Comparison of ENCODE assay signal across 23 cellular contexts in the genomic region with DNA sequence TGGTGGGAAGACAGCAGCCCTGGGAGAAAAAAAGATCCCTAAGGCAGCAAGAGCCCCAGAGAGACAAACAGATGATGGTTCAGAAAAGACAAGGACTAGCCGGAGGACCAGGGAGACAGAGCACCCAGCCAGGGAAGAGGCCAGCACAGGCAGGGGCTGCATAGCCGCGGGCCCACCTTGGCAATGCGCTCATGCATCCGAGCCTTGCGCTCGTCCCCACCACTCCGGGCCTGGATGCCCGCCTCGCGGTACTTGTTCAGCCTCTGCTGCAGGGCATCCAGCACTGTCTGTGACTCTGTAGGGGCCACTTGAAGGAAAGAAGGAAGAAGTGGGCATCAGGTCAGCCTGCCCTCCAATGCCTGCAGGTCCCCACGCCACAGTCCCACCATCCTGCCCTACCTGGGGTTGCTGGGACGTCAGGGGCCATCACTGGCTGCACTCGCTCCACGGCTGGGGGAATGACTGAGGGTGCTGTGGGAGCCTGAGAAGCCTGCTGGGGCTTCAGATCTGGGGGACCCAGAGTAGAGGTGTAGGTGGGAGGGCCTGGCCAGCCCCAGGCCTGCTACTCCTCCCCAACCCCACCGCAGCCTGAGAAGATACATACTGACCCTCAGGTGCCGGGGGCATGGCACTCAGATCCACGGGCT. TPM values are rescaled to one million over a fixed set of nuclear protein-coding genes. Genes with fewer than 3 reads are reported as not detected.
DNase-seq lines count a peak whose midpoint lies in the region; ATAC-seq and TF ChIP-seq lines count a peak whose summit lies in the region.
"Had no signal": no experiment of that assay in that cellular context is flagged by ENCODE, and none has a peak within 500 bp of the region (broad histone marks: within the 10 kb centered on the region; RNA-seq: fewer than 3 reads in every experiment).

No MANE protein-coding gene starts in this region.

- no peak for DNase-seq in activated naive CD8-positive, alpha-beta T cell treated with anti-CD3 and anti-CD28 coated beads for 36 hours
- peak; percentile 26 for DNase-seq in H7
- no peak for DNase-seq in endothelial cell (ENCODE audit: low spot score)
- DNase-seq in stimulated activated effector memory CD8-positive, alpha-beta T cell treated with anti-CD3 and anti-CD28 coated beads, Interleukin-12 subunit alpha, Interleukin-12 subunit beta, amount 100 ng/mL, for 72 hours (ENCODE audit: low spot score in 2 of 2), result no peak
- DNase-seq in NCI-H526 treated with DMSO at 0.1 percent for 48 hours (lab: John Stamatoyannopoulos, UW), result no peak
- no peak for DNase-seq in germinal center (ENCODE audit: low spot score)
- DNase-seq: CD4-positive, CD25-positive, alpha-beta regulatory T cell; DMS 273 treated with DMSO at 0.1 percent for 48 hours; DMS79; EL; GDM1; KG1; MM.1S; NCI-H2029; NCI-H446 treated with DMSO at 0.1 percent for 48 hours; NCI-H526; PC-9; Right ventricle myocardium superior had no signal

- H3K4me3 Mint-ChIP-seq in activated naive CD8-positive, alpha-beta T cell, result no peak overlapping the region
- no peak overlapping the region for H3K4me3 Mint-ChIP-seq in activated naive CD8-positive, alpha-beta T cell treated with anti-CD3 and anti-CD28 coated beads for 36 hours
- H3K4me3 Mint-ChIP-seq in endothelial cell (ENCODE audit: unreplicated experiment), result peak overlapping the region; percentile 51
- no peak overlapping the region for H3K4me3 Mint-ChIP-seq in stimulated activated effector memory CD8-positive, alpha-beta T cell treated with anti-CD3 and anti-CD28 coated beads, Interleukin-12 subunit alpha, Interleukin-12 subunit beta, amount 100 ng/mL, for 72 hours
- H3K4me3 Mint-ChIP-seq: CD4-positive, CD25-positive, alpha-beta regulatory T cell had no signal

- H3K4me1 Mint-ChIP-seq in activated naive CD8-positive, alpha-beta T cell (ENCODE audit: low read depth), result peaks cover 12% of the 10 kb centered on the region
- H3K4me1 Mint-ChIP-seq in activated naive CD8-positive, alpha-beta T cell treated with anti-CD3 and anti-CD28 coated beads for 36 hours, result peaks cover 5% of the 10 kb centered on the region
- H3K4me1 Mint-ChIP-seq in endothelial cell (ENCODE audit: unreplicated experiment), result peaks cover 27% of the 10 kb centered on the region
- peaks cover 25% of the 10 kb centered on the region for H3K4me1 Mint-ChIP-seq in stimulated activated effector memory CD8-positive, alpha-beta T cell treated with anti-CD3 and anti-CD28 coated beads, Interleukin-12 subunit alpha, Interleukin-12 subunit beta, amount 100 ng/mL, for 72 hours

- H3K4me3 ChIP-seq in H7 (ENCODE audit: insufficient read depth, low read depth, low read length), result no peak overlapping the region
- H3K4me3 ChIP-seq: BLaER1, GM12878, PC-9, SJSA1 had no signal

- ATAC-seq in stimulated activated effector memory CD8-positive, alpha-beta T cell treated with anti-CD3 and anti-CD28 coated beads, Interleukin-12 subunit alpha, Interleukin-12 subunit beta, amount 100 ng/mL, for 72 hours, result no peak
- no peak for ATAC-seq in GM19328 (IDR thresholded peaks at IDR 0.05; ENCODE audit: unreplicated experiment)
- ATAC-seq: GM12878 had no signal

- H3K9me3 Mint-ChIP-seq in activated naive CD8-positive, alpha-beta T cell (ENCODE audit: low read depth), result no peaks in the 10 kb centered on the region
- no peaks in the 10 kb centered on the region for H3K9me3 Mint-ChIP-seq in activated naive CD8-positive, alpha-beta T cell treated with anti-CD3 and anti-CD28 coated beads for 36 hours
- H3K9me3 Mint-ChIP-seq in endothelial cell (ENCODE audit: unreplicated experiment), result no peaks in the 10 kb centered on the region
- no peaks in the 10 kb centered on the region for H3K9me3 Mint-ChIP-seq in stimulated activated effector memory CD8-positive, alpha-beta T cell treated with anti-CD3 and anti-CD28 coated beads, Interleukin-12 subunit alpha, Interleukin-12 subunit beta, amount 100 ng/mL, for 72 hours
- H3K9me3 Mint-ChIP-seq: CD4-positive, CD25-positive, alpha-beta regulatory T cell had no signal

- no peaks in the 10 kb centered on the region for H3K27me3 ChIP-seq in H7 (ENCODE audit: control insufficient read depth, insufficient read depth, low read length)
- H3K27me3 ChIP-seq: BLaER1, SJSA1 had no signal

- peaks cover 67% of the 10 kb centered on the region for H3K36me3 ChIP-seq in H7 (replicated peaks; ENCODE audit: control insufficient read depth, insufficient read depth, low read length)

- TF ChIP-seq CTCF in endothelial cell (IDR thresholded peaks at IDR 0.05; ENCODE audit: unreplicated experiment), result no peak

- peak overlapping the region; percentile 46 for H3K27ac Mint-ChIP-seq in activated naive CD8-positive, alpha-beta T cell
- H3K27ac Mint-ChIP-seq in activated naive CD8-positive, alpha-beta T cell treated with anti-CD3 and anti-CD28 coated beads for 36 hours, result no peak overlapping the region
- H3K27ac Mint-ChIP-seq in endothelial cell (ENCODE audit: unreplicated experiment), result peak overlapping the region; percentile 61
- H3K27ac Mint-ChIP-seq in stimulated activated effector memory CD8-positive, alpha-beta T cell treated with anti-CD3 and anti-CD28 coated beads, Interleukin-12 subunit alpha, Interleukin-12 subunit beta, amount 100 ng/mL, for 72 hours, result peak overlapping the region; percentile 77
- H3K27ac Mint-ChIP-seq: CD4-positive, CD25-positive, alpha-beta regulatory T cell had no signal

- no peaks in the 10 kb centered on the region for H3K27me3 Mint-ChIP-seq in activated naive CD8-positive, alpha-beta T cell
- no peaks in the 10 kb centered on the region for H3K27me3 Mint-ChIP-seq in activated naive CD8-positive, alpha-beta T cell treated with anti-CD3 and anti-CD28 coated beads for 36 hours
- H3K27me3 Mint-ChIP-seq in endothelial cell (ENCODE audit: unreplicated experiment), result peaks cover 14% of the 10 kb centered on the region
- H3K27me3 Mint-ChIP-seq: CD4-positive, CD25-positive, alpha-beta regulatory T cell had no signal

- peaks cover 5% of the 10 kb centered on the region for H3K36me3 Mint-ChIP-seq in activated naive CD8-positive, alpha-beta T cell
- peaks cover 32% of the 10 kb centered on the region for H3K36me3 Mint-ChIP-seq in activated naive CD8-positive, alpha-beta T cell treated with anti-CD3 and anti-CD28 coated beads for 36 hours
- peaks cover 56% of the 10 kb centered on the region for H3K36me3 Mint-ChIP-seq in endothelial cell (ENCODE audit: low read depth, unreplicated experiment)
- H3K36me3 Mint-ChIP-seq in stimulated activated effector memory CD8-positive, alpha-beta T cell treated with anti-CD3 and anti-CD28 coated beads, Interleukin-12 subunit alpha, Interleukin-12 subunit beta, amount 100 ng/mL, for 72 hours, result peaks cover 99% of the 10 kb centered on the region

RNA-seq across cellular contexts. Expression of a gene that starts 7.0 kb away (rescaled TPM):
- total RNA-seq in activated naive CD8-positive, alpha-beta T cell treated with anti-CD3 and anti-CD28 coated beads for 36 hours, result 10 to 100 TPM; 26.1 to 26.5 TPM
- 20.5 and 28.5 TPM in 2 replicates for total RNA-seq in H7 (2014; rRNA removed; shearing (Covaris generic))
- 43.1 TPM for total RNA-seq in endothelial cell (ENCODE audit: unreplicated experiment)

RNA-seq across cellular contexts. Expression of a gene that starts 45.2 kb away (rescaled TPM):
- total RNA-seq in activated naive CD8-positive, alpha-beta T cell treated with anti-CD3 and anti-CD28 coated beads for 36 hours, result 10 to 100 TPM; 54.3 to 54.4 TPM
- 94.3 and 95.0 TPM in 2 replicates for total RNA-seq in H7 (2014; rRNA removed; shearing (Covaris generic))
- 4.9 TPM for total RNA-seq in endothelial cell (ENCODE audit: unreplicated experiment)

RNA-seq across cellular contexts. Expression of a gene that starts 45.4 kb away (rescaled TPM):
- total RNA-seq in activated naive CD8-positive, alpha-beta T cell treated with anti-CD3 and anti-CD28 coated beads for 36 hours, result 100 to 1,000 TPM; 114 to 119 TPM
- 24.1 and 33.5 TPM in 2 replicates for total RNA-seq in H7 (2014; rRNA removed; shearing (Covaris generic))
- 61.9 TPM for total RNA-seq in endothelial cell (ENCODE audit: unreplicated experiment)
